19 cellular contexts compared by ENCODE assay signal in the genomic region with DNA sequence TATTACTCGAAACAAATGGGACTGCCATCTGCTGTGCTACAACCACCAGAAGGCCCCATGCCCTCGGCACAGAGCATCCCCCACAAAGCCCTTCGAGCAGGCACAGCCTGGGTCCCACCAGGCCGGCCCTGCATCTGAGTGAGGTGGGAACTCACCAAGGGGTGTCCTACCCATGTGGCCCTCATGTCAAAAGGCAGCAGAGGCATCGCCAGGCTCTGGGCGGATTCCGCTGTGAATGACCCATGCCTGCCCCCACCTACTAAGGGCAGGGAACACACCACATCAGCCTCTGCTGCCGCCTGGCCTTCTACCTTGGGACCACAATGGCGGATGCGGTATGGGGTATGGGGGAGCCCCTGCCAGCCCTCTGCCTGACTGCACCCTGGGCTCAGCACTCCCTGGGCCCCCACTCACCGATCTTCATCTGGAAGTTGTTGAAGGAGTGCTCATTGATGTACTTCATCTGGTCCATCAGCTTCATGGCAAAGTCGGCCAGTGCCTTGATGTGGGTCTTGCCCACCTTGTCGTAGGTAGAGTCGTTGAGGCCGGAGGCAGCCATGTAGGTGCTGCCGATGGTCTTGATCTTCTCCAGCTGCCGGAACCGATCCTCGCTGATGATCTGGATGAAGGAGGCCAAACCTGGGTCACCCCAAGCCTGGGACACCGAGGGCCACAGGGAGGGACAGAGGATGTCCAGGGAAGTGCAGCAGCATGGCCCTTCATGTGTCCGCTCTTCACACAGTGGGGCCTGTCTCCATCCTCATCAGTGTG.
"Had no signal": no experiment of that assay in that cellular context is flagged by ENCODE, and none has a peak within 500 bp of the region (broad histone marks: within the 10 kb centered on the region; RNA-seq: fewer than 3 reads in every experiment).

No MANE protein-coding gene starts in this region.

- H3K4me1 Mint-ChIP-seq: activated B cell treated with CpG ODN at 0.5 μM for 24 hours; activated CD4-positive, alpha-beta T cell treated with anti-CD3 and anti-CD28 coated beads, Interleukin-2, amount 10 ng/mL, durations not matched to agents 24 days and 14 days; brain; central memory CD8-positive, alpha-beta T cell; immature natural killer cell had no signal

- FAIRE-seq: endometrium had no signal

- H3K4me3 Mint-ChIP-seq: activated B cell treated with CpG ODN at 0.5 μM for 24 hours; activated CD4-positive, alpha-beta T cell treated with anti-CD3 and anti-CD28 coated beads, Interleukin-2, amount 10 ng/mL, durations not matched to agents 24 days and 14 days; activated T-helper 1 cell treated with anti-CD3 and anti-CD28 coated beads, Interleukin-12 subunit alpha, Interleukin-12 subunit beta, Interleukin-2, Interleukin-4 antibody, amounts not matched to agents 30 ng/mL and 10 ng/mL and 1 ng/mL, durations not matched to agents 14 hours and 24 hours and 36 hours; brain; central memory CD8-positive, alpha-beta T cell; immature natural killer cell; naive thymus-derived CD8-positive, alpha-beta T cell had no signal

- H3K79me2 ChIP-seq: parathyroid adenoma had no signal

- H3K4me3 ChIP-seq: colonic mucosa, gastrocnemius medialis, tibial nerve had no signal

- H3K27ac Mint-ChIP-seq: activated B cell treated with CpG ODN at 0.5 μM for 24 hours; activated CD4-positive, alpha-beta T cell treated with anti-CD3 and anti-CD28 coated beads, Interleukin-2, amount 10 ng/mL, durations not matched to agents 24 days and 14 days; activated T-helper 1 cell treated with anti-CD3 and anti-CD28 coated beads, Interleukin-12 subunit alpha, Interleukin-12 subunit beta, Interleukin-2, Interleukin-4 antibody, amounts not matched to agents 30 ng/mL and 10 ng/mL and 1 ng/mL, durations not matched to agents 14 hours and 24 hours and 36 hours; brain; immature natural killer cell; naive thymus-derived CD8-positive, alpha-beta T cell had no signal

- H3K27ac ChIP-seq: colonic mucosa, gastrocnemius medialis, parathyroid adenoma, tibial nerve had no signal

- H3K36me3 Mint-ChIP-seq: immature natural killer cell had no signal

- DNase-seq: activated B cell treated with CpG ODN at 0.5 μM for 24 hours; activated CD4-positive, alpha-beta T cell treated with anti-CD3 and anti-CD28 coated beads, Interleukin-2, amount 10 ng/mL, durations not matched to agents 24 days and 14 days; activated naive CD4-positive, alpha-beta T cell; activated T-cell treated with anti-CD3 and anti-CD28 coated beads for 4 hours; colonic mucosa; gastrocnemius medialis; immature natural killer cell; mesendoderm; naive thymus-derived CD8-positive, alpha-beta T cell; stimulated activated CD8-positive, alpha-beta memory T cell treated with anti-CD3 and anti-CD28 coated beads, Interleukin-4, amount 100 ng/mL, for 48 hours; stimulated activated naive CD8-positive, alpha-beta T cell treated with anti-CD3 and anti-CD28 coated beads, Interleukin-15, Interleukin-2, amounts not matched to agents 100 U/mL and 50 U/mL, for 24 hours; T-helper 1 cell; T-helper 9 cell had no signal

- H3K9me3 Mint-ChIP-seq: activated B cell treated with CpG ODN at 0.5 μM for 24 hours; activated CD4-positive, alpha-beta T cell treated with anti-CD3 and anti-CD28 coated beads, Interleukin-2, amount 10 ng/mL, durations not matched to agents 24 days and 14 days; activated T-helper 1 cell treated with anti-CD3 and anti-CD28 coated beads, Interleukin-12 subunit alpha, Interleukin-12 subunit beta, Interleukin-2, Interleukin-4 antibody, amounts not matched to agents 30 ng/mL and 10 ng/mL and 1 ng/mL, durations not matched to agents 14 hours and 24 hours and 36 hours; immature natural killer cell had no signal

- H3K27me3 ChIP-seq: colonic mucosa, gastrocnemius medialis, tibial nerve had no signal

- ATAC-seq: gastrocnemius medialis; naive thymus-derived CD8-positive, alpha-beta T cell; stimulated activated naive CD8-positive, alpha-beta T cell treated with anti-CD3 and anti-CD28 coated beads, Interleukin-15, Interleukin-2, amounts not matched to agents 100 U/mL and 50 U/mL, for 24 hours had no signal

- H3K4me1 ChIP-seq: colonic mucosa, gastrocnemius medialis, parathyroid adenoma, tibial nerve had no signal

- H3K36me3 ChIP-seq: colonic mucosa, gastrocnemius medialis had no signal

- H3K27me3 Mint-ChIP-seq: activated B cell treated with CpG ODN at 0.5 μM for 24 hours; activated CD4-positive, alpha-beta T cell treated with anti-CD3 and anti-CD28 coated beads, Interleukin-2, amount 10 ng/mL, durations not matched to agents 24 days and 14 days; brain had no signal

- H2AFZ ChIP-seq: parathyroid adenoma had no signal

- H3K9ac ChIP-seq: parathyroid adenoma had no signal

- H3K9me3 ChIP-seq: colonic mucosa, gastrocnemius medialis, tibial nerve had no signal
